In genomic region chr12:106084759-106085158, GRCh38 we compare ENCODE assay signal across 3 cellular contexts.
TF ChIP-seq lines count a peak whose summit lies in the region.

No MANE protein-coding gene starts in this region.

TF ChIP-seq in SK-N-SH, 30 proteins besides CTCF, POLR2A, EP300 and RAD21:
- TF ChIP-seq MAX (IDR thresholded peaks at IDR 0.05; ENCODE audit: low read depth) (no peak), JUND (IDR thresholded peaks at IDR 0.05) (no peak), TAF1 (IDR thresholded peaks at IDR 0.05; ENCODE audit: borderline replicate concordance, low read depth, low read length) (no peak), IRF3 (IDR thresholded peaks at IDR 0.05; ENCODE audit: low read depth, low read length) (no peak), YY1 (IDR thresholded peaks at IDR 0.05; ENCODE audit: low read depth) (no peak), NFIC (IDR thresholded peaks at IDR 0.05; ENCODE audit: borderline replicate concordance) (no peak), GABPA (IDR thresholded peaks at IDR 0.05; ENCODE audit: low read depth) (no peak), MXI1 (IDR thresholded peaks at IDR 0.05; ENCODE audit: low read depth, low read length) (no peak), POLR2AphosphoS5 (IDR thresholded peaks at IDR 0.05; ENCODE audit: low read depth, low read length) (no peak), TEAD4 (IDR thresholded peaks at IDR 0.05; ENCODE audit: borderline replicate concordance, insufficient read depth) (no peak), GATA2 (CRISPR knock-in tag; IDR thresholded peaks at IDR 0.05) (no peak), FOXM1 (IDR thresholded peaks at IDR 0.05; ENCODE audit: low read depth) (no peak), ELF1 (IDR thresholded peaks at IDR 0.05) (no peak), SMC3 (IDR thresholded peaks at IDR 0.05; ENCODE audit: low read depth, low read length) (no peak), MEF2A (IDR thresholded peaks at IDR 0.05; ENCODE audit: borderline replicate concordance, low read depth) (no peak), SIN3A (IDR thresholded peaks at IDR 0.05; ENCODE audit: borderline replicate concordance, low read depth, low read length) (no peak), NRF1 (IDR thresholded peaks at IDR 0.05; ENCODE audit: low read depth, low read length) (no peak), USF2 (IDR thresholded peaks at IDR 0.05; ENCODE audit: borderline replicate concordance, low read depth, low read length) (no peak)
- TF ChIP-seq, protein P1, sequence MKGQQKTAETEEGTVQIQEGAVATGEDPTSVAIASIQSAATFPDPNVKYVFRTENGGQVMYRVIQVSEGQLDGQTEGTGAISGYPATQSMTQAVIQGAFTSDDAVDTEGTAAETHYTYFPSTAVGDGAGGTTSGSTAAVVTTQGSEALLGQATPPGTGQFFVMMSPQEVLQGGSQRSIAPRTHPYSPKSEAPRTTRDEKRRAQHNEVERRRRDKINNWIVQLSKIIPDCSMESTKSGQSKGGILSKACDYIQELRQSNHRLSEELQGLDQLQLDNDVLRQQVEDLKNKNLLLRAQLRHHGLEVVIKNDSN (IDR thresholded peaks at IDR 0.05; ENCODE audit: borderline replicate concordance, low read depth): no peak

TF ChIP-seq in SK-N-SH treated with all-trans-retinoic acid at 6 μM for 48 hours, 23 proteins besides CTCF, POLR2A, EP300 and RAD21:
- TF ChIP-seq, protein P2, sequence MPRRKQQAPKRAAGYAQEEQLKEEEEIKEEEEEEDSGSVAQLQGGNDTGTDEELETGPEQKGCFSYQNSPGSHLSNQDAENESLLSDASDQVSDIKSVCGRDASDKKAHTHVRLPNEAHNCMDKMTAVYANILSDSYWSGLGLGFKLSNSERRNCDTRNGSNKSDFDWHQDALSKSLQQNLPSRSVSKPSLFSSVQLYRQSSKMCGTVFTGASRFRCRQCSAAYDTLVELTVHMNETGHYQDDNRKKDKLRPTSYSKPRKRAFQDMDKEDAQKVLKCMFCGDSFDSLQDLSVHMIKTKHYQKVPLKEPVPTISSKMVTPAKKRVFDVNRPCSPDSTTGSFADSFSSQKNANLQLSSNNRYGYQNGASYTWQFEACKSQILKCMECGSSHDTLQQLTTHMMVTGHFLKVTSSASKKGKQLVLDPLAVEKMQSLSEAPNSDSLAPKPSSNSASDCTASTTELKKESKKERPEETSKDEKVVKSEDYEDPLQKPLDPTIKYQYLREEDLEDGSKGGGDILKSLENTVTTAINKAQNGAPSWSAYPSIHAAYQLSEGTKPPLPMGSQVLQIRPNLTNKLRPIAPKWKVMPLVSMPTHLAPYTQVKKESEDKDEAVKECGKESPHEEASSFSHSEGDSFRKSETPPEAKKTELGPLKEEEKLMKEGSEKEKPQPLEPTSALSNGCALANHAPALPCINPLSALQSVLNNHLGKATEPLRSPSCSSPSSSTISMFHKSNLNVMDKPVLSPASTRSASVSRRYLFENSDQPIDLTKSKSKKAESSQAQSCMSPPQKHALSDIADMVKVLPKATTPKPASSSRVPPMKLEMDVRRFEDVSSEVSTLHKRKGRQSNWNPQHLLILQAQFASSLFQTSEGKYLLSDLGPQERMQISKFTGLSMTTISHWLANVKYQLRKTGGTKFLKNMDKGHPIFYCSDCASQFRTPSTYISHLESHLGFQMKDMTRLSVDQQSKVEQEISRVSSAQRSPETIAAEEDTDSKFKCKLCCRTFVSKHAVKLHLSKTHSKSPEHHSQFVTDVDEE (CRISPR knock-in tag; IDR thresholded peaks at IDR 0.05): no peak
- TF ChIP-seq CSRNP3 (CRISPR knock-in tag; IDR thresholded peaks at IDR 0.05) (no peak), ZC3H10 (CRISPR knock-in tag; IDR thresholded peaks at IDR 0.05) (no peak), ZNF70 (CRISPR knock-in tag; IDR thresholded peaks at IDR 0.05) (no peak), TOX (CRISPR knock-in tag; IDR thresholded peaks at IDR 0.05; ENCODE audit: borderline replicate concordance) (no peak), RARB (CRISPR knock-in tag; IDR thresholded peaks at IDR 0.05) (no peak), ZNF565 (CRISPR knock-in tag; conservative IDR thresholded peaks at IDR 0.05; ENCODE audit: low read depth) (no peak)
- TF ChIP-seq, protein P3, sequence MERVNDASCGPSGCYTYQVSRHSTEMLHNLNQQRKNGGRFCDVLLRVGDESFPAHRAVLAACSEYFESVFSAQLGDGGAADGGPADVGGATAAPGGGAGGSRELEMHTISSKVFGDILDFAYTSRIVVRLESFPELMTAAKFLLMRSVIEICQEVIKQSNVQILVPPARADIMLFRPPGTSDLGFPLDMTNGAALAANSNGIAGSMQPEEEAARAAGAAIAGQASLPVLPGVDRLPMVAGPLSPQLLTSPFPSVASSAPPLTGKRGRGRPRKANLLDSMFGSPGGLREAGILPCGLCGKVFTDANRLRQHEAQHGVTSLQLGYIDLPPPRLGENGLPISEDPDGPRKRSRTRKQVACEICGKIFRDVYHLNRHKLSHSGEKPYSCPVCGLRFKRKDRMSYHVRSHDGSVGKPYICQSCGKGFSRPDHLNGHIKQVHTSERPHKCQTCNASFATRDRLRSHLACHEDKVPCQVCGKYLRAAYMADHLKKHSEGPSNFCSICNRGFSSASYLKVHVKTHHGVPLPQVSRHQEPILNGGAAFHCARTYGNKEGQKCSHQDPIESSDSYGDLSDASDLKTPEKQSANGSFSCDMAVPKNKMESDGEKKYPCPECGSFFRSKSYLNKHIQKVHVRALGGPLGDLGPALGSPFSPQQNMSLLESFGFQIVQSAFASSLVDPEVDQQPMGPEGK (CRISPR knock-in tag; IDR thresholded peaks at IDR 0.05; ENCODE audit: borderline replicate concordance): no peak

TF ChIP-seq in neural cell, 6 proteins besides CTCF, POLR2A, EP300 and RAD21 (continued from another document):
- TF ChIP-seq EZH2 (IDR thresholded peaks at IDR 0.05; ENCODE audit: borderline replicate concordance, insufficient read depth, low read length, poor library complexity, severe bottlenecking) (no peak), MXI1 (conservative IDR thresholded peaks at IDR 0.05; ENCODE audit: poor library complexity, severe bottlenecking) (no peak), TAF1 (IDR thresholded peaks at IDR 0.05; ENCODE audit: low read depth) (no peak)
- TF ChIP-seq, protein P4, sequence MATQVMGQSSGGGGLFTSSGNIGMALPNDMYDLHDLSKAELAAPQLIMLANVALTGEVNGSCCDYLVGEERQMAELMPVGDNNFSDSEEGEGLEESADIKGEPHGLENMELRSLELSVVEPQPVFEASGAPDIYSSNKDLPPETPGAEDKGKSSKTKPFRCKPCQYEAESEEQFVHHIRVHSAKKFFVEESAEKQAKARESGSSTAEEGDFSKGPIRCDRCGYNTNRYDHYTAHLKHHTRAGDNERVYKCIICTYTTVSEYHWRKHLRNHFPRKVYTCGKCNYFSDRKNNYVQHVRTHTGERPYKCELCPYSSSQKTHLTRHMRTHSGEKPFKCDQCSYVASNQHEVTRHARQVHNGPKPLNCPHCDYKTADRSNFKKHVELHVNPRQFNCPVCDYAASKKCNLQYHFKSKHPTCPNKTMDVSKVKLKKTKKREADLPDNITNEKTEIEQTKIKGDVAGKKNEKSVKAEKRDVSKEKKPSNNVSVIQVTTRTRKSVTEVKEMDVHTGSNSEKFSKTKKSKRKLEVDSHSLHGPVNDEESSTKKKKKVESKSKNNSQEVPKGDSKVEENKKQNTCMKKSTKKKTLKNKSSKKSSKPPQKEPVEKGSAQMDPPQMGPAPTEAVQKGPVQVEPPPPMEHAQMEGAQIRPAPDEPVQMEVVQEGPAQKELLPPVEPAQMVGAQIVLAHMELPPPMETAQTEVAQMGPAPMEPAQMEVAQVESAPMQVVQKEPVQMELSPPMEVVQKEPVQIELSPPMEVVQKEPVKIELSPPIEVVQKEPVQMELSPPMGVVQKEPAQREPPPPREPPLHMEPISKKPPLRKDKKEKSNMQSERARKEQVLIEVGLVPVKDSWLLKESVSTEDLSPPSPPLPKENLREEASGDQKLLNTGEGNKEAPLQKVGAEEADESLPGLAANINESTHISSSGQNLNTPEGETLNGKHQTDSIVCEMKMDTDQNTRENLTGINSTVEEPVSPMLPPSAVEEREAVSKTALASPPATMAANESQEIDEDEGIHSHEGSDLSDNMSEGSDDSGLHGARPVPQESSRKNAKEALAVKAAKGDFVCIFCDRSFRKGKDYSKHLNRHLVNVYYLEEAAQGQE (IDR thresholded peaks at IDR 0.05; ENCODE audit: borderline replicate concordance): no peak
